8 cellular contexts compared by ENCODE assay signal in genomic region chr11:44066732-44067131, GRCh38. TPM values are rescaled to one million over a fixed set of nuclear protein-coding genes. Genes with fewer than 3 reads are reported as not detected.
DNase-seq lines count a peak whose midpoint lies in the region; ATAC-seq and TF ChIP-seq lines count a peak whose summit lies in the region.

No MANE protein-coding gene starts in this region.

- H3K9me3 Mint-ChIP-seq in CD4-positive, alpha-beta memory T cell = no peaks in the 10 kb centered on the region
- no peaks in the 10 kb centered on the region for H3K9me3 Mint-ChIP-seq in activated naive CD8-positive, alpha-beta T cell (ENCODE audit: low read depth)

- TF ChIP-seq POLR2A in IMR-90 (IDR thresholded peaks at IDR 0.05; ENCODE audit: low read depth, low read length) (0 out of 2 replicates have a peak, but pooled peaks have one; percentile 8), gastrocnemius medialis (IDR thresholded peaks at IDR 0.05) (no peak)

- H3K18ac ChIP-seq in IMR-90 (ENCODE audit: low read depth, low read length) = peak overlapping the region; percentile 55; the same call in 1 of the 2 replicates

- H4K20me1 ChIP-seq in IMR-90 (ENCODE audit: insufficient read depth, low read length) = no peaks in the 10 kb centered on the region

- CTCF ChIA-PET in CD4-positive, alpha-beta memory T cell (lab: Charles Lee; ENCODE audit: partially characterized antibody) = interaction anchor here (1.0 to 9.3 kb wide), 5 partner anchors 10 to 34 kb away, joined by 3 to 80 read pairs (median 3); partner anchors contain the start of gene EXT2
- CTCF ChIA-PET in IMR-90 (lab: Yijun Ruan, JAX) = interaction anchor here (0.6 kb wide), 2 partner anchors 557 to 1037 kb away, joined by 4 to 6 read pairs; no protein-coding TSS in a partner anchor

- no peaks in the 10 kb centered on the region; a peak in 1 of 4 replicates for H3K79me1 ChIP-seq in IMR-90 (ENCODE audit: low read depth in 1 of 2, low read length in 2 of 2)

- no TSS peak for BruUV-seq in IMR-90 (replicated peaks; lab: Mats Ljungman, UMichigan)

- no peak for TF ChIP-seq RAD21 in IMR-90 (IDR thresholded peaks at IDR 0.05; ENCODE audit: low read length)

- peaks cover 17% of the 10 kb centered on the region for H3K4me1 ChIP-seq in CD4-positive, alpha-beta memory T cell (ENCODE audit: insufficient read depth, low read length)
- H3K4me1 ChIP-seq in IMR-90 (ENCODE audit: control insufficient read depth, insufficient read depth, low read length) (peaks cover 3% of the 10 kb centered on the region; the same call in 1 of the 2 replicates), right atrium auricular region (peaks cover 0 to 9% of the 10 kb centered on the region in 2 donors), gastrocnemius medialis (peaks cover 5 to 7% of the 10 kb centered on the region in 2 donors)

- POLR2A ChIA-PET in CD4-positive, alpha-beta memory T cell (lab: Charles Lee; ENCODE audit: partially characterized antibody) = interaction anchor here (0.5 to 2.5 kb wide), 3 partner anchors 29 to 386 kb away, joined by 3 to 9 read pairs (median 3); partner anchors contain the start of genes EXT2 and HSD17B12
- POLR2A ChIA-PET in IMR-90 (lab: Charles Lee; ENCODE audit: unreplicated experiment) = interaction anchor here (0.5 to 0.6 kb wide), 2 partner anchors 121 to 1646 kb away, joined by 5 to 6 read pairs; no protein-coding TSS in a partner anchor

- dilution Hi-C loops in IMR-90 (cut with HindIII; ENCODE audit: low sequenced_read_pairs, unreplicated experiment) = no loop called here

- H3K14ac ChIP-seq in IMR-90 (replicated peaks; ENCODE audit: low read depth, low read length) = peak overlapping the region; percentile 80; the same call in 1 of the 2 replicates

- H3K36me3 Mint-ChIP-seq in CD4-positive, alpha-beta memory T cell = peaks cover 0 to 25% of the 10 kb centered on the region in 2 donors
- peaks cover 4% of the 10 kb centered on the region for H3K36me3 Mint-ChIP-seq in activated naive CD8-positive, alpha-beta T cell

- H3K4me1 Mint-ChIP-seq in CD4-positive, alpha-beta memory T cell = peaks cover 5 to 54% (median 31%) of the 10 kb centered on the region in 4 donors
- peaks cover 30% of the 10 kb centered on the region for H3K4me1 Mint-ChIP-seq in activated naive CD8-positive, alpha-beta T cell (ENCODE audit: low read depth)

- no peak overlapping the region for H2BK5ac ChIP-seq in IMR-90 (ENCODE audit: low read depth, low read length, poor library complexity, severe bottlenecking)

- no peak overlapping the region for H2AK5ac ChIP-seq in IMR-90 (ENCODE audit: low read depth, low read length)

- no peak for ATAC-seq in IMR-90 (ENCODE audit: low read depth)
- ATAC-seq in gastrocnemius medialis = peak; percentile 16 to 20
- ATAC-seq in HG02571 (IDR thresholded peaks at IDR 0.05; ENCODE audit: unreplicated experiment) = no peak

- H3K9me1 ChIP-seq in IMR-90 (ENCODE audit: insufficient read depth, low read length) = peaks cover 3% of the 10 kb centered on the region; the same call in 1 of the 2 replicates

- H4K91ac ChIP-seq in IMR-90 (ENCODE audit: insufficient read depth, low read depth, low read length) = 0 out of 2 replicates have a peak overlapping the region, but pooled peaks have one; percentile 76

- peak overlapping the region; percentile 89 to 98 (median 94) for H3K4me3 Mint-ChIP-seq in CD4-positive, alpha-beta memory T cell
- H3K4me3 Mint-ChIP-seq in activated naive CD8-positive, alpha-beta T cell = peak overlapping the region; percentile 89

- intact Hi-C loops in CD4-positive, alpha-beta memory T cell (cut with micrococcal nuclease) = loop anchor here (1.0 kb wide), 3 partner anchors 28 to 386 kb away; partner anchors contain the start of genes ALKBH3 and HSD17B12
- intact Hi-C loops in IMR-90 (cut with micrococcal nuclease) = no loop called here
- intact Hi-C loops in gastrocnemius medialis (cut with DNase I; ENCODE audit: low total_unique reads) = no loop called here

- no peaks in the 10 kb centered on the region for H3K9me3 ChIP-seq in CD4-positive, alpha-beta memory T cell (ENCODE audit: control insufficient read depth in 1 of 2, low read length in 2 of 2)
- H3K9me3 ChIP-seq in IMR-90 (ENCODE audit: control insufficient read depth, insufficient read depth, low read length) = no peaks in the 10 kb centered on the region
- H3K9me3 ChIP-seq in right atrium auricular region = no peaks in the 10 kb centered on the region
- H3K9me3 ChIP-seq in gastrocnemius medialis = no peaks in the 10 kb centered on the region

- no peaks in the 10 kb centered on the region for H3K27me3 Mint-ChIP-seq in CD4-positive, alpha-beta memory T cell
- no peaks in the 10 kb centered on the region for H3K27me3 Mint-ChIP-seq in activated naive CD8-positive, alpha-beta T cell

- H2BK15ac ChIP-seq in IMR-90 (ENCODE audit: low read depth, low read length) = no peak overlapping the region

- WGBS in IMR-90 (ENCODE audit: extremely low coverage in 2 of 2, insufficient read length in 1 of 2), 2 experiments = 82% methylated on average over 3 of the region's 10 CpGs; no CpG with 5 or more reads in 1 of the 2 experiments

- H3K23ac ChIP-seq in IMR-90 (ENCODE audit: low read depth, low read length) = no peak overlapping the region

- peak in 1 of 5 donors; percentile 1 for DNase-seq in CD4-positive, alpha-beta memory T cell
- peak; percentile 69 for DNase-seq in IMR-90
- peak; percentile 51 for DNase-seq in right atrium auricular region (ENCODE audit: low spot score)
- DNase-seq in gastrocnemius medialis = peak in 1 of 2 donors; percentile 18
- no peak for DNase-seq in NCI-H526 treated with DMSO at 0.1 percent for 48 hours (lab: John Stamatoyannopoulos, UW)
- DNase-seq in NCI-H1092 treated with DMSO at 0.1 percent for 48 hours (lab: John Stamatoyannopoulos, UW) = no peak

- H3K4me2 ChIP-seq in IMR-90 (ENCODE audit: low read depth, low read length) = peak overlapping the region; percentile 60

- H4K8ac ChIP-seq in IMR-90 (ENCODE audit: low read depth in 2 of 2, low read length in 2 of 2) = peak overlapping the region; percentile 92 to 93; a peak in 3 of 4 replicates

- peak overlapping the region; percentile 69 for H3K9ac ChIP-seq in IMR-90 (ENCODE audit: low read depth, low read length)

- H4K5ac ChIP-seq in IMR-90 (ENCODE audit: low read depth, low read length) = peak overlapping the region; percentile 51

- no peak overlapping the region for H3K56ac ChIP-seq in IMR-90 (ENCODE audit: extremely low read depth, insufficient read depth, low read length)

- H3K4ac ChIP-seq in IMR-90 (ENCODE audit: low read depth, low read length) = peak overlapping the region; percentile 90

- no peaks in the 10 kb centered on the region for H3K36me3 ChIP-seq in CD4-positive, alpha-beta memory T cell (ENCODE audit: insufficient read depth, low read length)
- H3K36me3 ChIP-seq in IMR-90 (ENCODE audit: control insufficient read depth, insufficient read depth, low read length) = no peaks in the 10 kb centered on the region
- no peaks in the 10 kb centered on the region for H3K36me3 ChIP-seq in right atrium auricular region
- H3K36me3 ChIP-seq in gastrocnemius medialis = peaks cover 0 to 13% of the 10 kb centered on the region in 2 donors

- TF ChIP-seq CTCF in IMR-90 (conservative IDR thresholded peaks at IDR 0.05; ENCODE audit: low read depth, low read length) (no peak), right atrium auricular region (IDR thresholded peaks at IDR 0.05) (no peak), gastrocnemius medialis (IDR thresholded peaks at IDR 0.05 in 4 of 5, conservative IDR thresholded peaks at IDR 0.05 in 1 of 5) (no peak)

- no peak overlapping the region for H2BK20ac ChIP-seq in IMR-90 (ENCODE audit: low read depth, low read length)

- peak overlapping the region; percentile 79 to 86 for H3K4me3 ChIP-seq in CD4-positive, alpha-beta memory T cell (ENCODE audit: low read length in 2 of 2)
- H3K4me3 ChIP-seq in IMR-90 (ENCODE audit: insufficient read depth, low read depth, low read length) (peak overlapping the region; percentile 57), right atrium auricular region (peak overlapping the region; percentile 66 to 76), gastrocnemius medialis (peak overlapping the region; percentile 66 to 80 (median 72))

- no peak overlapping the region for H2BK120ac ChIP-seq in IMR-90 (ENCODE audit: low read depth, low read length)

- no peaks in the 10 kb centered on the region for H3K27me3 ChIP-seq in CD4-positive, alpha-beta memory T cell (ENCODE audit: insufficient read depth, low read length)
- H3K27me3 ChIP-seq in IMR-90 (ENCODE audit: control insufficient read depth, insufficient read depth, low read length) (peaks cover 3% of the 10 kb centered on the region; the same call in 1 of the 2 replicates), right atrium auricular region (no peaks in the 10 kb centered on the region), gastrocnemius medialis (no peaks in the 10 kb centered on the region)

- peak overlapping the region; percentile 81 for H2AK9ac ChIP-seq in IMR-90 (replicated peaks; ENCODE audit: low read depth, low read length, poor library complexity)

- peak overlapping the region; percentile 91 to 95 (median 94) for H3K27ac Mint-ChIP-seq in CD4-positive, alpha-beta memory T cell
- H3K27ac Mint-ChIP-seq in activated naive CD8-positive, alpha-beta T cell = peak overlapping the region; percentile 84

- H3K27ac ChIP-seq in CD4-positive, alpha-beta memory T cell (ENCODE audit: low read depth, low read length) = peak overlapping the region; percentile 63
- H3K27ac ChIP-seq in IMR-90 (ENCODE audit: insufficient read depth, low read length) = peak overlapping the region; percentile 42
- H3K27ac ChIP-seq in right atrium auricular region = peak overlapping the region; percentile 89 to 91
- H3K27ac ChIP-seq in gastrocnemius medialis = peak overlapping the region; percentile 80 to 86 (median 86)

- in situ Hi-C loops in IMR-90 (cut with MboI; ENCODE audit: low sequenced_read_pairs) (no loop called here), gastrocnemius medialis (cut with MboI; ENCODE audit: low sequenced_read_pairs in 4 of 4) (loop anchor here in 1 of 4 donors (25.0 kb wide), 1 partner anchor 104 kb away; no protein-coding TSS in a partner anchor)

- peak overlapping the region; percentile 92 for H2AFZ ChIP-seq in IMR-90 (replicated peaks; ENCODE audit: low read length, poor library complexity)

RNA-seq across cellular contexts. Expression of gene ACCS, which starts 0.7 kb away (rescaled TPM):
- total RNA-seq in CD4-positive, alpha-beta memory T cell = 10 to 100 TPM; 74.9 to 78.9 TPM
- polyA plus RNA-seq in CD4-positive, alpha-beta memory T cell = 1 to 10 TPM; 1.6 to 5.3 TPM
- 1.4 and 1.8 TPM in 2 replicates for total RNA-seq in IMR-90 (2012; rRNA removed)
- polyA plus RNA-seq in IMR-90 (2012; rRNA removed) = 6.0 and 7.3 TPM in 2 replicates
- polyA plus RNA-seq in IMR-90 (2012; cell fraction: cytosol; rRNA removed) = 2.0 and 2.8 TPM in 2 replicates
- polyA plus RNA-seq in IMR-90 (2012; cell fraction: nucleus; rRNA removed; ENCODE audit: low replicate concordance) = 83.3 and 91.5 TPM in 2 replicates
- 1 to 10 TPM; 2.3 to 6.1 TPM for total RNA-seq in right atrium auricular region
- total RNA-seq in gastrocnemius medialis = 1 to 10 TPM in 2 of 4 donors, under 1 TPM in 2; 0.58 to 4.0 (median 1.8) TPM

RNA-seq across cellular contexts. Expression of gene ACCSL, which starts 19.0 kb away (rescaled TPM):
- total RNA-seq in CD4-positive, alpha-beta memory T cell = not detected
- polyA plus RNA-seq in CD4-positive, alpha-beta memory T cell = not detected
- total RNA-seq in IMR-90 (2012; rRNA removed) (not detected in 2 replicates), right atrium auricular region (not detected), gastrocnemius medialis (not detected)
- not detected in 2 replicates for polyA plus RNA-seq in IMR-90 (2012; rRNA removed)
- polyA plus RNA-seq in IMR-90 (2012; cell fraction: cytosol; rRNA removed) = not detected in 2 replicates
- not detected in 2 replicates for polyA plus RNA-seq in IMR-90 (2012; cell fraction: nucleus; rRNA removed; ENCODE audit: low replicate concordance)

RNA-seq across cellular contexts. Expression of gene EXT2, which starts 28.7 kb away (rescaled TPM):
- 10 to 100 TPM; 28.2 to 30.3 TPM for total RNA-seq in CD4-positive, alpha-beta memory T cell
- 10 to 100 TPM; 41.0 to 48.5 TPM for polyA plus RNA-seq in CD4-positive, alpha-beta memory T cell
- total RNA-seq in IMR-90 (2012; rRNA removed) (66.1 and 85.3 TPM in 2 replicates), right atrium auricular region (10 to 100 TPM; 37.2 to 45.2 TPM), gastrocnemius medialis (10 to 100 TPM; 20.4 to 24.8 (median 23.1) TPM)
- 68.5 and 75.0 TPM in 2 replicates for polyA plus RNA-seq in IMR-90 (2012; rRNA removed)
- polyA plus RNA-seq in IMR-90 (2012; cell fraction: cytosol; rRNA removed) = 56.0 and 72.5 TPM in 2 replicates
- 36.7 and 41.2 TPM in 2 replicates for polyA plus RNA-seq in IMR-90 (2012; cell fraction: nucleus; rRNA removed; ENCODE audit: low replicate concordance)

Comparison
In these comparisons a context has a peak if more than half of its experiments do, and no peak if none do; other contexts are left out.
1. DNase-seq: peak in IMR-90 (single experiment) and right atrium auricular region (single experiment); none in NCI-H526 treated with DMSO at 0.1 percent for 48 hours (single experiment) and NCI-H1092 treated with DMSO at 0.1 percent for 48 hours (single experiment).
2. ATAC-seq: peak in gastrocnemius medialis (2 of 2); none in IMR-90 (single experiment) and HG02571 (single experiment).
3. RNA of gene ACCS, which starts 0.7 kb away (total RNA-seq): 74.9 to 78.9 TPM in CD4-positive, alpha-beta memory T cell; 2.3 to 6.1 TPM in right atrium auricular region, 0.58 to 4.0 TPM in gastrocnemius medialis and 1.4 to 1.8 TPM in IMR-90; every median in the first group is over 10 times any median in the second.
4. Peak in every context shown above with its lines, with median percentiles within 50 percentile points of each other: H3K27ac ChIP-seq and H3K4me3 ChIP-seq.